ENCODE assay signal across 8 cellular contexts in the genomic region with DNA sequence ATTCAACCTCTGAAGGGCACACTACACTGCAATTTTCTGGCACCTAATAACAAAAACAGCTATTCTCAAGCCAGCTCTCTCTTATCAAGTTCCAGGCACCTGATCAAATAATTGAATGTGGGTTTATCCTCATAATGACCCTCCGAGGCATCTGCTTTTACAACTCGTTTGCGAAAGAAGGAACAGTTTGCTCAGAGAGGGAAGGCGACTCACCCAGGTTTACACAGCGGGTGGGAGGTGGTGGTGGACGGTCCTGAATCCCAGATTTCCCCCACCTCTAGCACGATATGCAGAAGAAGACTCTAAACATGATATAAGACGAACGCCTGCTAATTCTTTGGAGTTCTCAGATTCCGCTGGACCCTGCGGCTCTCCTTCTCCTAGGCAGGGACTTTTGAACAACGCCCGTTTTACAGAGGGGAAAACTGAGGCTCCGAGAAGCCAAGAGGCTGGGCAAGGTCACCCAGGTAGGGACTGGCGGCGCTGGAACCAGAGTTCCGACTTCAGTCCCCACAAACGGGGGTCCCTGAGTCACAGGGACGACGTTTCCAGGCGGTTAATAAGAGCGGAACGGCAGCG. TPM values are rescaled to one million over a fixed set of nuclear protein-coding genes. Genes with fewer than 3 reads are reported as not detected.
DNase-seq lines count a peak whose midpoint lies in the region; ATAC-seq, FAIRE-seq and TF ChIP-seq lines count a peak whose summit lies in the region.

No MANE protein-coding gene starts in this region.

- no peak for FAIRE-seq in small intestine (lab: Jason Lieb, UNC)

- H3K9me3 ChIP-seq in HAP-1 (no peaks in the 10 kb centered on the region), WERI-Rb-1 (ENCODE audit: severe bottlenecking) (no peaks in the 10 kb centered on the region), small intestine (ENCODE audit: control insufficient read depth, low read depth) (no peaks in the 10 kb centered on the region)

- no peak for ATAC-seq in HG02870 (IDR thresholded peaks at IDR 0.05; ENCODE audit: unreplicated experiment)

- H3K4me1 ChIP-seq in HAP-1 (peaks cover 20% of the 10 kb centered on the region), small intestine (ENCODE audit: control insufficient read depth in 2 of 2, insufficient read depth in 1 of 2, low read depth in 1 of 2, low read length in 1 of 2) (peaks cover 2 to 16% of the 10 kb centered on the region in 2 donors)

- H3K27ac ChIP-seq in WERI-Rb-1 (peak overlapping the region; percentile 88), small intestine (ENCODE audit: low read depth in 1 of 2, low read length in 1 of 2) (peak overlapping the region; percentile 71 to 88)

- H3K4me3 ChIP-seq in HAP-1: peak overlapping the region; percentile 88
- H3K4me3 ChIP-seq in WERI-Rb-1 (ENCODE audit: low read depth, low read length): peak overlapping the region; percentile 84
- H3K4me3 ChIP-seq in foreskin fibroblast (ENCODE audit: low read depth in 1 of 2, low read length in 2 of 2): peak overlapping the region; percentile 85 to 99
- peak overlapping the region; percentile 88 to 96 for H3K4me3 ChIP-seq in small intestine (ENCODE audit: low read depth in 1 of 2, low read length in 2 of 2)

- no peak for DNase-seq in HAP-1 (ENCODE audit: low spot score in 2 of 2)
- no peak for DNase-seq in WERI-Rb-1
- DNase-seq in foreskin fibroblast: peak in 1 of 2 donors; percentile 26
- peak; percentile 7 for DNase-seq in small intestine
- no peak for DNase-seq in central memory CD4-positive, alpha-beta T cell
- DNase-seq in effector CD8-positive, alpha-beta T cell (lab: John Stamatoyannopoulos, UW): no peak
- DNase-seq in NCI-H2171 (lab: John Stamatoyannopoulos, UW): no peak

- H3K27me3 ChIP-seq in HAP-1 (ENCODE audit: low read depth) (no peaks in the 10 kb centered on the region), WERI-Rb-1 (ENCODE audit: insufficient read depth, low read depth, severe bottlenecking) (no peaks in the 10 kb centered on the region), small intestine (ENCODE audit: control insufficient read depth in 2 of 2, insufficient read depth in 2 of 2, low read length in 2 of 2) (no peaks in the 10 kb centered on the region)

- TF ChIP-seq CTCF in WERI-Rb-1 (IDR thresholded peaks at IDR 0.05; ENCODE audit: low read depth, low read length) (no peak), foreskin fibroblast (IDR thresholded peaks at IDR 0.05; ENCODE audit: low read depth, low read length) (no peak)

- H3K36me3 ChIP-seq in HAP-1 (replicated peaks) (peaks cover 30% of the 10 kb centered on the region), WERI-Rb-1 (peaks cover 45% of the 10 kb centered on the region), small intestine (ENCODE audit: control insufficient read depth in 2 of 2, insufficient read depth in 2 of 2, low read length in 2 of 2) (no peaks in the 10 kb centered on the region)

- 1 to 2% (median 2%) methylated on average over 23 to 24 of the region's 24 CpGs for WGBS in small intestine, 3 donors

- in situ Hi-C loops in HAP-1 (cut with MboI; ENCODE audit: low sequenced_read_pairs): no loop called here

RNA-seq across cellular contexts. Expression of gene SGTA, which starts 0.6 kb away (rescaled TPM):
- 10 to 100 TPM; 62.6 to 79.5 (median 76.7) TPM for polyA plus RNA-seq in small intestine

RNA-seq across cellular contexts. Expression of gene THOP1, which starts 2.9 kb away (rescaled TPM):
- 10 to 100 TPM; 77.5 to 86.3 (median 78.6) TPM for polyA plus RNA-seq in small intestine

RNA-seq across cellular contexts. Expression of gene ZNF554, which starts 37.2 kb away (rescaled TPM):
- polyA plus RNA-seq in small intestine: 1 to 10 TPM; 2.0 to 6.7 (median 3.2) TPM

RNA-seq across cellular contexts. Expression of gene SLC39A3, which starts 42.6 kb away (rescaled TPM):
- 10 to 100 TPM; 10.7 to 39.1 (median 14.1) TPM for polyA plus RNA-seq in small intestine

RNA-seq across cellular contexts. Expression of gene ZNF555, which starts 58.8 kb away (rescaled TPM):
- 1 to 10 TPM; 1.5 to 2.2 (median 1.6) TPM for polyA plus RNA-seq in small intestine
